In the genomic region with DNA sequence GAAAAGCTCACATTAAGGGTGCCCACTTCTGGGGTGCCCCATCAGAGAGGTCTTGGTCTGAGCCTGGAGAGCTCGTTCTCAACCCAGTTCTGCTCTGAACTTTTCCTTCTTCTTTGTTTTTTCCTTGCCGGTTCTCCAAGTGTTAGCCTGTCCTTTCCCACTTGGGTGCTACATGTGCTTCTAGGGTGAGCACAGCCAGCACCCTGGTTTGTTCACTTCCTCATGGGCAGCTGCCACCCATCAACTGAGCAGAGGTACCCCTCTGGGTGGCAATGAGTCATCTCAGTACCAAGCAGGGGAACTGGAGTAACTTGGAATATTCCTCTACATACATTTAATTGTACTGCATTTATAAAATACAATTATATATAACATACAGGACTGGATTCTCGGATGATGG, we compare ENCODE assay signal across 11 cellular contexts. TPM values are rescaled to one million over a fixed set of nuclear protein-coding genes. Genes with fewer than 3 reads are reported as not detected.
A peak's percentile ranks its signal among the peaks of the same experiment; 100 is the strongest.
DNase-seq lines count a peak whose midpoint lies in the region; ATAC-seq lines count a peak whose summit lies in the region.
"Had no signal": no experiment of that assay in that cellular context is flagged by ENCODE, and none has a peak within 500 bp of the region (broad histone marks: within the 10 kb centered on the region; RNA-seq: fewer than 3 reads in every experiment).

No MANE protein-coding gene starts in this region.

- peak overlapping the region; percentile 97 for H3K27ac Mint-ChIP-seq in activated T-helper 1 cell treated with anti-CD3 and anti-CD28 coated beads, Interleukin-12 subunit alpha, Interleukin-12 subunit beta, Interleukin-2, Interleukin-4 antibody, amounts not matched to agents 30 ng/mL and 10 ng/mL and 1 ng/mL, durations not matched to agents 14 hours and 24 hours and 36 hours

- peak overlapping the region; percentile 29 for H3K27ac ChIP-seq in muscle layer of colon (ENCODE audit: low read depth, low read length)

- no peaks in the 10 kb centered on the region for H3K9me3 Mint-ChIP-seq in activated T-helper 1 cell treated with anti-CD3 and anti-CD28 coated beads, Interleukin-12 subunit alpha, Interleukin-12 subunit beta, Interleukin-2, Interleukin-4 antibody, amounts not matched to agents 30 ng/mL and 10 ng/mL and 1 ng/mL, durations not matched to agents 14 hours and 24 hours and 36 hours

- H3K9me3 ChIP-seq in muscle layer of colon (ENCODE audit: low read length), result no peaks in the 10 kb centered on the region

- H3K36me3 ChIP-seq in muscle layer of colon (ENCODE audit: insufficient read depth, low read length), result no peaks in the 10 kb centered on the region

- H3K4me3 Mint-ChIP-seq in activated T-helper 1 cell treated with anti-CD3 and anti-CD28 coated beads, Interleukin-12 subunit alpha, Interleukin-12 subunit beta, Interleukin-2, Interleukin-4 antibody, amounts not matched to agents 30 ng/mL and 10 ng/mL and 1 ng/mL, durations not matched to agents 14 hours and 24 hours and 36 hours, result peak overlapping the region; percentile 68

- peaks cover 86% of the 10 kb centered on the region for H3K4me1 Mint-ChIP-seq in activated T-helper 1 cell treated with anti-CD3 and anti-CD28 coated beads, Interleukin-12 subunit alpha, Interleukin-12 subunit beta, Interleukin-2, Interleukin-4 antibody, amounts not matched to agents 30 ng/mL and 10 ng/mL and 1 ng/mL, durations not matched to agents 14 hours and 24 hours and 36 hours (ENCODE audit: low read depth)

- peaks cover 5% of the 10 kb centered on the region for H3K36me3 Mint-ChIP-seq in activated T-helper 1 cell treated with anti-CD3 and anti-CD28 coated beads, Interleukin-12 subunit alpha, Interleukin-12 subunit beta, Interleukin-2, Interleukin-4 antibody, amounts not matched to agents 30 ng/mL and 10 ng/mL and 1 ng/mL, durations not matched to agents 14 hours and 24 hours and 36 hours (ENCODE audit: low read depth)

- no peak overlapping the region for H3K9ac ChIP-seq in muscle layer of colon (ENCODE audit: low read length)

- no peaks in the 10 kb centered on the region for H3K27me3 Mint-ChIP-seq in activated T-helper 1 cell treated with anti-CD3 and anti-CD28 coated beads, Interleukin-12 subunit alpha, Interleukin-12 subunit beta, Interleukin-2, Interleukin-4 antibody, amounts not matched to agents 30 ng/mL and 10 ng/mL and 1 ng/mL, durations not matched to agents 14 hours and 24 hours and 36 hours (ENCODE audit: insufficient read depth)

- intact Hi-C loops in activated T-helper 1 cell treated with anti-CD3 and anti-CD28 coated beads, Interleukin-12 subunit alpha, Interleukin-12 subunit beta, Interleukin-2, Interleukin-4 antibody, amounts not matched to agents 30 ng/mL and 10 ng/mL and 1 ng/mL, durations not matched to agents 14 hours and 24 hours and 36 hours (cut with micrococcal nuclease), result loop anchor here (5.0 kb wide), 3 partner anchors 982 to 1558 kb away; a partner anchor contains a TSS
- intact Hi-C loops in left colon (cut with DNase I, micrococcal nuclease), result no loop called here

- H3K4me3 ChIP-seq in muscle layer of colon (ENCODE audit: low read depth in 1 of 2, low read length in 2 of 2), result no peak overlapping the region

- peak; percentile 22 for DNase-seq in stimulated activated CD4-positive, alpha-beta T cell treated with anti-CD3 and anti-CD28 coated beads, Interleukin-15, amount 100 ng/mL, for 24 hours
- DNase-seq in stimulated activated CD4-positive, alpha-beta T cell treated with anti-CD3 and anti-CD28 coated beads, Interleukin-12 subunit alpha, Interleukin-12 subunit beta, amount 100 ng/mL, for 4 hours, result no peak
- DNase-seq in activated T-helper 1 cell treated with anti-CD3 and anti-CD28 coated beads, Interleukin-12 subunit alpha, Interleukin-12 subunit beta, Interleukin-2, Interleukin-4 antibody, amounts not matched to agents 30 ng/mL and 10 ng/mL and 1 ng/mL, durations not matched to agents 14 hours and 24 hours and 36 hours (ENCODE audit: low spot score), result no peak
- no peak for DNase-seq in left colon
- no peak for DNase-seq in NCI-H2029 (lab: John Stamatoyannopoulos, UW)
- no peak for DNase-seq in KG1 (lab: John Stamatoyannopoulos, UW)
- DNase-seq in NCI-H69 (lab: John Stamatoyannopoulos, UW), result no peak
- DNase-seq: Calu3, foreskin melanocyte, NCI-H1105 treated with DMSO at 0.1 percent for 48 hours had no signal

- H3K4me1 ChIP-seq in muscle layer of colon (ENCODE audit: insufficient read depth, low read length), result peaks cover 40% of the 10 kb centered on the region

- ATAC-seq in left colon, result no peak

- peaks cover 0 to 16% of the 10 kb centered on the region in 2 donors for H3K27me3 ChIP-seq in muscle layer of colon (ENCODE audit: control insufficient read depth in 1 of 2, insufficient read depth in 2 of 2, low read length in 2 of 2)

RNA-seq across cellular contexts. Expression of a gene that starts 3.9 kb away (rescaled TPM):
- total RNA-seq in activated T-helper 1 cell treated with anti-CD3 and anti-CD28 coated beads, Interleukin-12 subunit alpha, Interleukin-12 subunit beta, Interleukin-2, Interleukin-4 antibody, amounts not matched to agents 30 ng/mL and 10 ng/mL and 1 ng/mL, durations not matched to agents 14 hours and 24 hours and 36 hours, result 42.6 and 44.1 TPM in 2 replicates
- total RNA-seq in left colon, result 10 to 100 TPM; 11.6 to 12.1 TPM

RNA-seq across cellular contexts. Expression of a gene that starts 14.5 kb away (rescaled TPM):
- total RNA-seq in activated T-helper 1 cell treated with anti-CD3 and anti-CD28 coated beads, Interleukin-12 subunit alpha, Interleukin-12 subunit beta, Interleukin-2, Interleukin-4 antibody, amounts not matched to agents 30 ng/mL and 10 ng/mL and 1 ng/mL, durations not matched to agents 14 hours and 24 hours and 36 hours, result 46.7 and 48.9 TPM in 2 replicates
- 10 to 100 TPM; 47.4 to 56.4 TPM for total RNA-seq in left colon
